ENCODE assay signal across 10 cellular contexts in the genomic region with DNA sequence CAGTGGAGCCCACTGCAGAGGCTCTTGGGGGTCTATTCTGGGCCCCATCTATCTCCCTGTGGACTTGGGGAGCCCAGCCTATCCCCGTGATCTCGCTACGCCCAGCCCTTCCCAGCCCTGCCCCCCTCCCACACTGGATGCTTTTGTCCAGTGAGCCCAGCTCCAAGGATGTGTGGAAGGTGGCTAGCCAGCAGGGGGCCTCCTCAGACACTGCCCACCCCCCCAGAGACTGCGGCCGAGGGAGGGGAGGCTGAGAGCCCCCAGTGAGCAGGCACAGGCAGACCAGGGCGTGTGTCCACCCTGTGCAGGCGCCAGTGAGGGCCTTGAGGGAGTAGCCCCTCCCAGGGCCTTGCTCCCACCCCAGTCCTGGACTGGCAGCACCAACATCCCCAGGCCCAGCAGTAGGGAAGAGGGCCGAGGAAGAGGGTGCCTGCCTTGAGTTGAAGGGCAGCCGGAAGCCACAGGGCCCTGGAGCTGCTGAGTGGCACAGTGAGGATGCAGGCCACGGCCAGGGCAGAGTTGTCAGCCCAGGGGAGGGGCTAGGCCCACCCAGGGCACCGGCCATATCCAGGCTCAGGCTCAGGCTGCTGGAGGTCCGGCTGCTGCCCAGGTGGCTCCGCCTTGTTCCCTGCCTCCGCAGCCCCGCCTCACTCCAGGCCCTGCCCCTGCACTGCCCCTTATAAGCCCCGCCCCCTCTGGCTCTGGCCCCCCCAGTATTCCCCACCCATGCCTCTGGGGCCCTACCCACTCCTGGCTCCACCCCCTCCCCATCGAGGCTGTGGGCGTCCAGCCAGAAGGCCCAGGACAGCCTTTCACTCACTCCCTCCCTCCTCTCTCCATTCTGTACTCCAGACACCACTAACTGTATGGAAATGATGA. TPM values are rescaled to one million over a fixed set of nuclear protein-coding genes. Genes with fewer than 3 reads are reported as not detected.
DNase-seq lines count a peak whose midpoint lies in the region; ATAC-seq, FAIRE-seq and TF ChIP-seq lines count a peak whose summit lies in the region.
"Had no signal": no experiment of that assay in that cellular context is flagged by ENCODE, and none has a peak within 500 bp of the region (broad histone marks: within the 10 kb centered on the region; RNA-seq: fewer than 3 reads in every experiment).

No MANE protein-coding gene starts in this region.

- FAIRE-seq in keratinocyte (lab: Jason Lieb, UNC): no peak
- FAIRE-seq: TTC549 had no signal

- no peaks in the 10 kb centered on the region for H3K36me3 ChIP-seq in keratinocyte (ENCODE audit: control insufficient read depth in 2 of 2, extremely low read depth in 1 of 2, insufficient read depth in 2 of 2, low read length in 2 of 2)

- TF ChIP-seq CTCF in keratinocyte (optimal IDR thresholded peaks at IDR 0.05 in 1 of 3, IDR thresholded peaks at IDR 0.05 in 1 of 3, conservative IDR thresholded peaks at IDR 0.05 in 1 of 3; ENCODE audit: extremely low read depth in 1 of 3, insufficient read depth in 2 of 3, low read length in 3 of 3): peak in 2 of 3 experiments; percentile 36 to 53

- no peaks in the 10 kb centered on the region for H3K4me1 ChIP-seq in keratinocyte (ENCODE audit: control insufficient read depth, extremely low read depth, insufficient read depth, low read length)
- H3K4me1 ChIP-seq: parathyroid adenoma had no signal

- no peak overlapping the region for H3K9ac ChIP-seq in keratinocyte (ENCODE audit: control insufficient read depth, extremely low read depth, insufficient read depth, low read length)
- H3K9ac ChIP-seq: parathyroid adenoma had no signal

- no peak overlapping the region for H2AFZ ChIP-seq in keratinocyte (ENCODE audit: control insufficient read depth, low read length)
- H2AFZ ChIP-seq: parathyroid adenoma had no signal

- no peak overlapping the region for H3K27ac ChIP-seq in keratinocyte (ENCODE audit: control insufficient read depth, insufficient read depth, low read length)
- H3K27ac ChIP-seq: parathyroid adenoma had no signal

- no peak overlapping the region for H3K4me2 ChIP-seq in keratinocyte (ENCODE audit: control insufficient read depth, extremely low read depth, insufficient read depth, low read depth, low read length)

- DNase-seq in Right ventricle myocardium inferior (ENCODE audit: missing footprints) (no peak), cardiac septum (ENCODE audit: low spot score) (no peak), amniotic epithelial cell (ENCODE audit: low read depth) (peak; percentile 78), keratinocyte (ENCODE audit: low read depth, low spot score) (no peak), DMS153 (lab: John Stamatoyannopoulos, UW) (no peak)

- dilution Hi-C loops in keratinocyte (cut with MboI; ENCODE audit: extremely low pct_ligation_motif_present, low sequenced_read_pairs): no loop called here

- H3K79me2 ChIP-seq in keratinocyte (ENCODE audit: control insufficient read depth, insufficient read depth, low read length): no peaks in the 10 kb centered on the region
- H3K79me2 ChIP-seq: parathyroid adenoma had no signal

- intact Hi-C loops in Right ventricle myocardium inferior (cut with DNase I): loop anchor here (10.0 kb wide), 1 partner anchor 56 kb away; no protein-coding TSS in a partner anchor
- intact Hi-C loops in cardiac septum (cut with DNase I): loop anchor here (5.0 kb wide), 1 partner anchor 59 kb away; no protein-coding TSS in a partner anchor

- ATAC-seq in Right ventricle myocardium inferior: peak; percentile 57
- no peak for ATAC-seq in HG02973 (IDR thresholded peaks at IDR 0.05; ENCODE audit: unreplicated experiment)
- no peak for ATAC-seq in GM19328 (IDR thresholded peaks at IDR 0.05; ENCODE audit: unreplicated experiment)
- no peak for ATAC-seq in HG03521 (IDR thresholded peaks at IDR 0.05; ENCODE audit: unreplicated experiment)

- H3K9me3 ChIP-seq in keratinocyte (ENCODE audit: control insufficient read depth, low read depth, low read length): no peaks in the 10 kb centered on the region

- no peaks in the 10 kb centered on the region for H4K20me1 ChIP-seq in keratinocyte (ENCODE audit: control insufficient read depth, extremely low read depth, insufficient read depth, low read length)

- no peaks in the 10 kb centered on the region for H3K9me1 ChIP-seq in keratinocyte (ENCODE audit: control insufficient read depth, extremely low read depth, insufficient read depth, low read length)

- no peak overlapping the region for H3K4me3 ChIP-seq in keratinocyte (ENCODE audit: control insufficient read depth in 2 of 3, extremely low read depth in 1 of 3, insufficient read depth in 2 of 3, low read depth in 1 of 3, low read length in 3 of 3)

- peaks cover 8% of the 10 kb centered on the region for H3K27me3 ChIP-seq in keratinocyte (ENCODE audit: control insufficient read depth, extremely low read depth, insufficient read depth, low read length)

RNA-seq across cellular contexts. Expression of a gene that starts 28.0 kb away (rescaled TPM):
- total RNA-seq in Right ventricle myocardium inferior (48.7 TPM), cardiac septum (48.5 TPM)
- 33.7 to 61.9 TPM (median 37.7 TPM) in 3 replicates for polyA plus RNA-seq in keratinocyte
- polyA plus RNA-seq in keratinocyte (2011; ENCODE audit: low read depth): 14.2 TPM
- polyA plus RNA-seq in keratinocyte (2011; cell fraction: cytosol; rRNA removed): 30.9 and 44.1 TPM in 2 replicates
- 38.5 and 44.9 TPM in 2 replicates for polyA plus RNA-seq in keratinocyte (2011; cell fraction: nucleus; rRNA removed)
- polyA plus RNA-seq in keratinocyte (2012; ENCODE audit: low replicate concordance): 33.6 and 52.3 TPM in 2 replicates
- 35.1 to 51.3 TPM (median 47.5 TPM) in 3 replicates for polyA minus RNA-seq in keratinocyte
- 40.7 TPM for polyA minus RNA-seq in keratinocyte (2011; cell fraction: cytosol; rRNA and poly(A)+ RNA removed)
- 16.0 and 17.3 TPM in 2 replicates for polyA minus RNA-seq in keratinocyte (2011; cell fraction: nucleus; rRNA and poly(A)+ RNA removed)
